In the genomic region with DNA sequence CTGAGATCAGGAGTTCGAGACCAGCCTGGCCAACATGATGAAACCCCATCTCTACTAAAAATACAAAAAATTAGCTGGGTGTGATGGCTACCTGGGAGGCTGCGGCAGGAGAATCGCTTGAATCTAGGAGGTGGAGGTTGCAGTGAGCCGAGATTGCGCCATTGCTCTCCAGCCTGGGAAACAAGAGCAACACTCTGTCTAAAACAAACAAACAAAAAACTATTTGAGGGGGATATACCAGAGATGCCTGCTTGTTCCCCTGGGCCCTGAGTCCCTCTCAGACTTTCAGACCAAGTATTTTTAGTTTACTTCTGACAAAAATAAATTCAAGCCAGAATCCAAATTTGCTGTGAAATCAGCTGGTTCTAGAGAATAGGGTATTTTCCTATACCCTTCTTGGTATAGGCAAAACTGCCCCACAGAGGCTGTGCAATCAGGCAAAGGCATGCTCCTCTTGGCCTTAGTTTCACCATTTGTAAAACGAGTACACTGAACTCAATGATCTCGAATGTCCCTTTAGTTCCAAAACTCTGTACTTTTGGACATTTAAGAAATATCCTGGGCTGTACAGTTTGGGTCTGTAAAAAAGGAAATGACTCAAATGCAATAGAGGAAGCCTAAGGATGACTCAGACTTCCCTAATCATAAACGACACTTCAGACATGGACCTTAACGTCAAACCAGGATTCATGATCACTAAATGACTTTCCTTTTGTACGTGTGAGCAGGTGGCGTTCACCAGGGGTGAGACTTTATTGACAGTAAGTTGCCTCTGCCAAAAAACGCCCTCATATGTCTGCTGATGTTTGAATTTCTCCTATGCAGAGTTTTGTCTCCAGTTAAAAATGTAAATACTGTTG, we compare ENCODE assay signal across 8 cellular contexts. TPM values are rescaled to one million over a fixed set of nuclear protein-coding genes. Genes with fewer than 3 reads are reported as not detected.
DNase-seq lines count a peak whose midpoint lies in the region; ATAC-seq and TF ChIP-seq lines count a peak whose summit lies in the region.

No MANE protein-coding gene starts in this region.

- H3K4me3 Mint-ChIP-seq in immature natural killer cell = peak overlapping the region; percentile 20 to 77 (median 63)

- peaks cover 61% of the 10 kb centered on the region for H3K36me3 ChIP-seq in RWPE2 (ENCODE audit: low read depth)

- peaks cover 3 to 26% (median 5%) of the 10 kb centered on the region in 3 donors for H3K27me3 Mint-ChIP-seq in immature natural killer cell (ENCODE audit: low read depth in 3 of 3)

- H3K9me3 ChIP-seq in RWPE2 (ENCODE audit: severe bottlenecking) = no peaks in the 10 kb centered on the region

- peak overlapping the region; percentile 90 to 100 (median 97) for H3K27ac Mint-ChIP-seq in immature natural killer cell

- no peaks in the 10 kb centered on the region for H3K27me3 ChIP-seq in RWPE2 (ENCODE audit: insufficient read depth, poor library complexity, severe bottlenecking)

- ATAC-seq in HG03520 (IDR thresholded peaks at IDR 0.05; ENCODE audit: unreplicated experiment) (peak; percentile 46), RWPE2 (ENCODE audit: low read depth) (peak; percentile 51)

- no peak for TF ChIP-seq CTCF in RWPE2 (IDR thresholded peaks at IDR 0.05; ENCODE audit: poor library complexity, severe bottlenecking)

- DNase-seq in NCI-H1105 treated with DMSO at 0.1 percent for 48 hours (lab: John Stamatoyannopoulos, UW) (peak; percentile 4), NCI-H1105 (lab: John Stamatoyannopoulos, UW) (no peak), RWPE2 (ENCODE audit: low spot score) (no peak), amniotic epithelial cell (ENCODE audit: low read depth) (peak; percentile 63), immature natural killer cell (peak; percentile 57 to 68 (median 60)), HuH-7.5 (ENCODE audit: low spot score) (no peak)
- peak; percentile 16 to 63 for DNase-seq in stimulated activated CD4-positive, alpha-beta T cell treated with anti-CD3 and anti-CD28 coated beads, Interleukin-4, amount 100 ng/mL, for 4 hours

- H3K9me3 Mint-ChIP-seq in immature natural killer cell = no peaks in the 10 kb centered on the region

- no peak overlapping the region for H3K4me3 ChIP-seq in RWPE2 (ENCODE audit: severe bottlenecking)

- H3K27ac ChIP-seq in RWPE2 (ENCODE audit: poor library complexity, severe bottlenecking) = peak overlapping the region; percentile 98

- peaks cover 58% of the 10 kb centered on the region for H3K4me1 ChIP-seq in RWPE2 (ENCODE audit: insufficient read depth, poor library complexity, severe bottlenecking)

- H3K4me1 Mint-ChIP-seq in immature natural killer cell = peaks cover 40 to 56% of the 10 kb centered on the region in 2 donors

- peaks cover 4 to 19% (median 18%) of the 10 kb centered on the region in 3 donors for H3K36me3 Mint-ChIP-seq in immature natural killer cell

RNA-seq across cellular contexts. Expression of gene ENSA, which starts 16.1 kb away (rescaled TPM):
- polyA plus RNA-seq in immature natural killer cell = 10 to 100 TPM; 52.2 to 97.5 (median 82.3) TPM

RNA-seq across cellular contexts. Expression of gene MCL1, which starts 33.9 kb away (rescaled TPM):
- 100 to 1,000 TPM in 1 of 3 donors, 10 to 100 TPM in 2; 44.2 to 113 (median 73.0) TPM for polyA plus RNA-seq in immature natural killer cell

Comparison
In these comparisons a context has a peak if more than half of its experiments do, and no peak if none do; other contexts are left out.
1. DNase-seq: peak in NCI-H1105 treated with DMSO at 0.1 percent for 48 hours (single experiment), amniotic epithelial cell (single experiment), immature natural killer cell (3 of 3) and stimulated activated CD4-positive, alpha-beta T cell treated with anti-CD3 and anti-CD28 coated beads, Interleukin-4, amount 100 ng/mL, for 4 hours (2 of 2); none in NCI-H1105 (single experiment), RWPE2 (single experiment) and HuH-7.5 (single experiment).